In genomic region chr2:233026211-233026813, GRCh38 we compare ENCODE assay signal across 18 cellular contexts. TPM values are rescaled to one million over a fixed set of nuclear protein-coding genes. Genes with fewer than 3 reads are reported as not detected.
DNase-seq lines count a peak whose midpoint lies in the region; ATAC-seq and TF ChIP-seq lines count a peak whose summit lies in the region.
"Had no signal": no experiment of that assay in that cellular context is flagged by ENCODE, and none has a peak within 500 bp of the region (broad histone marks: within the 10 kb centered on the region; RNA-seq: fewer than 3 reads in every experiment).

No MANE protein-coding gene starts in this region.

- H4K20me1 ChIP-seq in GM23248 (ENCODE audit: insufficient read depth), result no peaks in the 10 kb centered on the region

- TF ChIP-seq CTCF in RWPE2 (IDR thresholded peaks at IDR 0.05; ENCODE audit: poor library complexity, severe bottlenecking), result no peak
- TF ChIP-seq CTCF in fibroblast of mammary gland (conservative IDR thresholded peaks at IDR 0.05; ENCODE audit: control insufficient read depth, insufficient read depth, low read depth, low read length), result no peak
- no peak for TF ChIP-seq CTCF in mesothelial cell of epicardium (IDR thresholded peaks at IDR 0.05; ENCODE audit: unreplicated experiment)
- TF ChIP-seq CTCF in transverse colon (IDR thresholded peaks at IDR 0.05), result no peak

- intact Hi-C loops in transverse colon (cut with DNase I; ENCODE audit: low total_unique reads), result no loop called here

- H3K4me3 ChIP-seq in GM23248, result no peak overlapping the region
- no peak overlapping the region for H3K4me3 ChIP-seq in RWPE2 (ENCODE audit: severe bottlenecking)
- no peak overlapping the region for H3K4me3 ChIP-seq in fibroblast of mammary gland (ENCODE audit: control insufficient read depth, low read depth, low read length)
- no peak overlapping the region for H3K4me3 ChIP-seq in transverse colon
- H3K4me3 ChIP-seq: adrenal gland, heart right ventricle, right atrium auricular region had no signal

- H3K4me2 ChIP-seq in GM23248 (ENCODE audit: unreplicated experiment), result peak overlapping the region; percentile 38

- no peak overlapping the region for H3K27ac Mint-ChIP-seq in mesothelial cell of epicardium
- H3K27ac Mint-ChIP-seq: natural killer cell treated with Interleukin-12 subunit alpha and Interleukin-12 subunit beta and Interleukin-15 and Interleukin-18, amount 100 ng/mL, for 72 hours; stimulated activated naive CD8-positive, alpha-beta T cell treated with anti-CD3 and anti-CD28 coated beads, Interleukin-15, Interleukin-2, amounts not matched to agents 100 ng/mL and 50 ng/mL, for 24 hours had no signal

- no peak for TF ChIP-seq POLR2A in transverse colon (IDR thresholded peaks at IDR 0.05)

- H3K4me3 Mint-ChIP-seq in mesothelial cell of epicardium, result no peak overlapping the region
- H3K4me3 Mint-ChIP-seq: natural killer cell treated with Interleukin-12 subunit alpha and Interleukin-12 subunit beta and Interleukin-15 and Interleukin-18, amount 100 ng/mL, for 72 hours; stimulated activated naive CD8-positive, alpha-beta T cell treated with anti-CD3 and anti-CD28 coated beads, Interleukin-15, Interleukin-2, amounts not matched to agents 100 ng/mL and 50 ng/mL, for 24 hours had no signal

- no peaks in the 10 kb centered on the region for H3K27me3 Mint-ChIP-seq in mesothelial cell of epicardium (ENCODE audit: low read depth)
- H3K27me3 Mint-ChIP-seq: natural killer cell treated with Interleukin-12 subunit alpha and Interleukin-12 subunit beta and Interleukin-15 and Interleukin-18, amount 100 ng/mL, for 72 hours; stimulated activated naive CD8-positive, alpha-beta T cell treated with anti-CD3 and anti-CD28 coated beads, Interleukin-15, Interleukin-2, amounts not matched to agents 100 ng/mL and 50 ng/mL, for 24 hours had no signal

- H3K9me3 Mint-ChIP-seq in mesothelial cell of epicardium, result peaks cover 3% of the 10 kb centered on the region
- H3K9me3 Mint-ChIP-seq: natural killer cell treated with Interleukin-12 subunit alpha and Interleukin-12 subunit beta and Interleukin-15 and Interleukin-18, amount 100 ng/mL, for 72 hours; stimulated activated naive CD8-positive, alpha-beta T cell treated with anti-CD3 and anti-CD28 coated beads, Interleukin-15, Interleukin-2, amounts not matched to agents 100 ng/mL and 50 ng/mL, for 24 hours had no signal

- in situ Hi-C loops in GM23248 (cut with MboI) (no loop called here), transverse colon (cut with MboI; ENCODE audit: low pct_ligation_motif_present in 1 of 4, low pct_unique_long_range_greater_than_20kb in 1 of 4, low sequenced_read_pairs in 3 of 4) (loop anchor here in 1 of 4 donors (25.0 kb wide), 1 partner anchor 164 kb away; the partner anchor contains the start of gene SNORC)

- TF ChIP-seq EP300 in transverse colon (IDR thresholded peaks at IDR 0.05; ENCODE audit: low read depth), result no peak

- peaks cover 15% of the 10 kb centered on the region for H3F3A ChIP-seq in GM23248 (ENCODE audit: insufficient read depth)

- H3K4me1 Mint-ChIP-seq in mesothelial cell of epicardium, result no peaks in the 10 kb centered on the region

- DNase-seq in GM23248 (peak; percentile 85), RWPE2 (ENCODE audit: low spot score) (no peak), fibroblast of mammary gland (ENCODE audit: low read depth) (peak; percentile 55), stromal cell of bone marrow (ENCODE audit: low read depth) (peak; percentile 28), mesothelial cell of epicardium (ENCODE audit: low spot score in 2 of 2, unreplicated experiment in 2 of 2) (no peak), transverse colon (no peak)
- DNase-seq in stimulated activated CD8-positive, alpha-beta memory T cell treated with anti-CD3 and anti-CD28 coated beads, Interleukin-4, amount 100 ng/mL, for 48 hours, result no peak
- DNase-seq: activated CD4-positive, CD25-positive, alpha-beta regulatory T cell; activated CD8-positive, alpha-beta memory T cell treated with anti-CD3 and anti-CD28 coated beads, Interleukin-2, amount 50 U/mL, for 48 hours; adrenal gland; heart right ventricle; NCI-H1092 treated with DMSO at 0.1 percent for 48 hours; NCI-H2227 treated with DMSO at 0.1 percent for 48 hours had no signal

- H3K36me3 ChIP-seq in GM23248 (ENCODE audit: low read depth) (no peaks in the 10 kb centered on the region), RWPE2 (ENCODE audit: low read depth) (no peaks in the 10 kb centered on the region), transverse colon (no peaks in the 10 kb centered on the region)
- H3K36me3 ChIP-seq: adrenal gland, heart right ventricle, right atrium auricular region had no signal

- WGBS in GM23248 (ENCODE audit: low coverage in 1 of 2, low lambda C conversion rate in 2 of 2, missing lambda C conversion rate in 2 of 2), 2 experiments, result 9 to 10% methylated on average over 4 of the region's 4 CpGs
- WGBS in transverse colon (ENCODE audit: low coverage in 1 of 2), 2 donors, result 85 to 87% methylated on average over 4 of the region's 4 CpGs

- H3K27ac ChIP-seq in GM23248 (no peak overlapping the region; the same call in 1 of the 2 replicates), RWPE2 (ENCODE audit: poor library complexity, severe bottlenecking) (peak overlapping the region; percentile 39), transverse colon (no peak overlapping the region)
- H3K27ac ChIP-seq: adrenal gland, heart right ventricle, right atrium auricular region had no signal

- 0 out of 2 replicates have a peak overlapping the region, but pooled peaks have one; percentile 27 for H2AFZ ChIP-seq in GM23248

- no peaks in the 10 kb centered on the region for H3K9me2 ChIP-seq in GM23248 (ENCODE audit: insufficient read depth)

- no peak overlapping the region for H3K9ac ChIP-seq in GM23248

- H3K79me2 ChIP-seq in GM23248 (ENCODE audit: insufficient read depth), result no peaks in the 10 kb centered on the region

- peak; percentile 52 for ATAC-seq in RWPE2 (ENCODE audit: low read depth)
- ATAC-seq: heart right ventricle; natural killer cell treated with Interleukin-12 subunit alpha and Interleukin-12 subunit beta and Interleukin-15 and Interleukin-18, amount 100 ng/mL, for 72 hours had no signal

- H3K27me3 ChIP-seq in GM23248 (replicated peaks; ENCODE audit: insufficient read depth) (no peaks in the 10 kb centered on the region), RWPE2 (ENCODE audit: insufficient read depth, poor library complexity, severe bottlenecking) (no peaks in the 10 kb centered on the region), transverse colon (no peaks in the 10 kb centered on the region)
- H3K27me3 ChIP-seq: adrenal gland, right atrium auricular region had no signal

- peaks cover 17% of the 10 kb centered on the region for H3K4me1 ChIP-seq in GM23248 (ENCODE audit: insufficient read depth)
- H3K4me1 ChIP-seq in RWPE2 (ENCODE audit: insufficient read depth, poor library complexity, severe bottlenecking), result peaks cover 30% of the 10 kb centered on the region
- no peaks in the 10 kb centered on the region for H3K4me1 ChIP-seq in transverse colon
- H3K4me1 ChIP-seq: adrenal gland, Caco-2, heart right ventricle, right atrium auricular region had no signal

- H3K9me3 ChIP-seq in GM23248 (ENCODE audit: low read depth) (no peaks in the 10 kb centered on the region), RWPE2 (ENCODE audit: severe bottlenecking) (no peaks in the 10 kb centered on the region), transverse colon (no peaks in the 10 kb centered on the region)
- H3K9me3 ChIP-seq: adrenal gland, Caco-2, heart right ventricle, right atrium auricular region had no signal

- H3K36me3 Mint-ChIP-seq in mesothelial cell of epicardium, result no peaks in the 10 kb centered on the region
- H3K36me3 Mint-ChIP-seq: natural killer cell treated with Interleukin-12 subunit alpha and Interleukin-12 subunit beta and Interleukin-15 and Interleukin-18, amount 100 ng/mL, for 72 hours had no signal

RNA-seq across cellular contexts. Expression of gene NEU2, which starts 6.2 kb away (rescaled TPM):
- not detected in 2 replicates for total RNA-seq in GM23248 (2014; rRNA removed; shearing (Covaris generic))
- not detected in 2 replicates for polyA plus RNA-seq in GM23248 (2016; fragmentation: Nextera tagmentation; extraction: Ambion mirVana)
- total RNA-seq in mesothelial cell of epicardium (not detected in 3 replicates), transverse colon (under 1 TPM in 1 of 4 donors, not detected in 3; 0.41 TPM)
- total RNA-seq: adrenal gland; Caco-2; heart right ventricle; HT-29; natural killer cell treated with Interleukin-12 subunit alpha and Interleukin-12 subunit beta and Interleukin-15 and Interleukin-18, amount 100 ng/mL, for 72 hours; right atrium auricular region had no signal
- polyA plus RNA-seq: adrenal gland, heart right ventricle had no signal

RNA-seq across cellular contexts. Expression of gene NGEF, which starts 13.3 kb away (rescaled TPM):
- 0.43 TPM in 1 of 2 replicates, not detected in the other for total RNA-seq in GM23248 (2014; rRNA removed; shearing (Covaris generic))
- 0.35 TPM in 1 of 2 replicates, not detected in the other for polyA plus RNA-seq in GM23248 (2016; fragmentation: Nextera tagmentation; extraction: Ambion mirVana)
- total RNA-seq in mesothelial cell of epicardium, result 0.51 to 1.3 TPM (median 1.3 TPM) in 3 replicates
- total RNA-seq in transverse colon, result 100 to 1,000 TPM in 1 of 4 donors, 10 to 100 TPM in 3; 46.1 to 105 (median 68.8) TPM
- total RNA-seq: natural killer cell treated with Interleukin-12 subunit alpha and Interleukin-12 subunit beta and Interleukin-15 and Interleukin-18, amount 100 ng/mL, for 72 hours had no signal

RNA-seq across cellular contexts. Expression of gene INPP5D, which starts 33.8 kb away (rescaled TPM):
- not detected in 2 replicates for total RNA-seq in GM23248 (2014; rRNA removed; shearing (Covaris generic))
- 0.13 and 0.23 TPM in 2 replicates for polyA plus RNA-seq in GM23248 (2016; fragmentation: Nextera tagmentation; extraction: Ambion mirVana)
- 8.9 to 9.4 TPM (median 9.2 TPM) in 3 replicates for total RNA-seq in mesothelial cell of epicardium
- total RNA-seq in transverse colon, result 10 to 100 TPM in 3 of 4 donors, 1 to 10 TPM in 1; 7.8 to 40.4 (median 26.1) TPM
- total RNA-seq: Caco-2 had no signal

Comparison
In these comparisons a context has a peak if more than half of its experiments do, and no peak if none do; other contexts are left out.
1. DNase-seq: peak in GM23248 (single experiment), fibroblast of mammary gland (single experiment) and stromal cell of bone marrow (single experiment); none in RWPE2 (single experiment), stimulated activated CD8-positive, alpha-beta memory T cell treated with anti-CD3 and anti-CD28 coated beads, Interleukin-4, amount 100 ng/mL, for 48 hours (single experiment), mesothelial cell of epicardium (0 of 2) and transverse colon (single experiment).
2. RNA of gene NGEF, which starts 13.3 kb away (total RNA-seq): 46.1 to 105 TPM in transverse colon; 0.51 to 1.3 TPM in mesothelial cell of epicardium and 0.43 TPM in GM23248; every median in the first group is over 10 times any median in the second.